ENCODE assay signal across 21 cellular contexts in the genomic region with DNA sequence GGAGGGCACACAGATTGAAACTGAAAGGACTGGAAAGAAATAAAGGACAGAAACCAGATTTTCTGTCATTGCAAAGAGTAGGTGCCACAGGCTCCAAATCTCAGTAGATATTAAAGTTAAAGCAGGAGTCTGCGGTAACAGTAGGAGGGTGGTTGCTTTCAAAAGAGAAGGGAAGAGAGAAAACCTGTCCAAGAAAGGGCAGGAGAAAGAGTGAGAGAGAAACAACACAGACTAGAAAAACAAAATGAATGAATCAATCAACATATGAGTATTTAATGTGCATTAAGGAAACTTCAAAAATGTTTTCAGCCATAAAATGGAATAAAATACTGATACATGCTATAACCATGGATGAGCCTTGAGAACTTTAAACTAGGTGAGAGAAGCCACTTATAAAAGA.
A peak's percentile ranks its signal among the peaks of the same experiment; 100 is the strongest.
DNase-seq lines count a peak whose midpoint lies in the region; ATAC-seq and TF ChIP-seq lines count a peak whose summit lies in the region.
"Had no signal": no experiment of that assay in that cellular context is flagged by ENCODE, and none has a peak within 500 bp of the region (broad histone marks: within the 10 kb centered on the region; RNA-seq: fewer than 3 reads in every experiment).

No MANE protein-coding gene starts in this region.

- TF ChIP-seq EP300 in tibial nerve (IDR thresholded peaks at IDR 0.05) = no peak

- TF ChIP-seq POLR2A in adrenal gland (IDR thresholded peaks at IDR 0.05) = no peak
- TF ChIP-seq POLR2A in esophagus squamous epithelium (IDR thresholded peaks at IDR 0.05) = no peak
- no peak for TF ChIP-seq POLR2A in tibial nerve (IDR thresholded peaks at IDR 0.05)

- ATAC-seq in foreskin keratinocyte = no peak
- ATAC-seq: activated T-cell treated with anti-CD3 and anti-CD28 coated beads, Interleukin-2, amount 50 U/mL, for 4 hours; stimulated activated memory B cell treated with anti-CD40 and anti-IgM and Interleukin-4, amounts not matched to agents 10 μg/mL and 1 μg/mL and 100 μg/mL, for 72 hours had no signal

- TF ChIP-seq CTCF in adrenal gland (IDR thresholded peaks at IDR 0.05) = no peak
- no peak for TF ChIP-seq CTCF in foreskin keratinocyte (conservative IDR thresholded peaks at IDR 0.05)
- TF ChIP-seq CTCF in smooth muscle cell (IDR thresholded peaks at IDR 0.05; ENCODE audit: borderline replicate concordance, insufficient read depth, poor library complexity, severe bottlenecking) = no peak
- TF ChIP-seq CTCF in esophagus squamous epithelium (IDR thresholded peaks at IDR 0.05) = no peak
- no peak for TF ChIP-seq CTCF in tibial nerve (IDR thresholded peaks at IDR 0.05)

- in situ Hi-C loops in GM23248 (cut with MboI) = loop anchor here (5.0 to 25.0 kb wide), 3 partner anchors 393 to 646 kb away; a partner anchor contains a TSS

- H4K20me1 ChIP-seq in GM23248 (ENCODE audit: insufficient read depth) (no peaks in the 10 kb centered on the region), smooth muscle cell (ENCODE audit: low read depth) (no peaks in the 10 kb centered on the region)

- H3K4me2 ChIP-seq in GM23248 (ENCODE audit: unreplicated experiment) = peak overlapping the region; percentile 87
- H3K4me2 ChIP-seq in smooth muscle cell = peak overlapping the region; percentile 98

- H3F3A ChIP-seq in GM23248 (ENCODE audit: insufficient read depth) = peaks cover 20% of the 10 kb centered on the region
- H3F3A ChIP-seq in smooth muscle cell (ENCODE audit: low read depth) = peaks cover 15% of the 10 kb centered on the region

- H2AFZ ChIP-seq in GM23248 (peak overlapping the region; percentile 75; the same call in 1 of the 2 replicates), smooth muscle cell (ENCODE audit: low read depth) (no peak overlapping the region)

- H3K9me3 ChIP-seq in GM23248 (ENCODE audit: low read depth) (no peaks in the 10 kb centered on the region), adrenal gland (replicated peaks in 1 of 3) (no peaks in the 10 kb centered on the region), smooth muscle cell (replicated peaks; ENCODE audit: low read depth) (no peaks in the 10 kb centered on the region), esophagus squamous epithelium (no peaks in the 10 kb centered on the region), tibial nerve (no peaks in the 10 kb centered on the region)
- H3K9me3 ChIP-seq: gastrocnemius medialis had no signal

- no peaks in the 10 kb centered on the region for H3K9me2 ChIP-seq in GM23248 (ENCODE audit: insufficient read depth)

- 100% methylated on average over 1 of the region's 1 CpG for WGBS in GM23248 (ENCODE audit: low coverage in 1 of 2, low lambda C conversion rate in 2 of 2, missing lambda C conversion rate in 2 of 2), 2 experiments
- 76 to 90% (median 83%) methylated on average over 1 of the region's 1 CpG for WGBS in adrenal gland, 4 donors
- WGBS in smooth muscle cell (ENCODE audit: low lambda C conversion rate) = 42% methylated on average over 1 of the region's 1 CpG
- 73 to 84% methylated on average over 1 of the region's 1 CpG for WGBS in esophagus squamous epithelium, 2 donors
- WGBS in tibial nerve, 2 donors = 81 to 91% methylated on average over 1 of the region's 1 CpG

- H3K4me1 ChIP-seq in GM23248 (ENCODE audit: insufficient read depth) (peaks cover 37% of the 10 kb centered on the region), adrenal gland (replicated peaks in 1 of 2) (peaks cover 9 to 22% of the 10 kb centered on the region in 2 donors), foreskin keratinocyte (peaks cover 3% of the 10 kb centered on the region), smooth muscle cell (ENCODE audit: low read depth) (peaks cover 27% of the 10 kb centered on the region), esophagus squamous epithelium (peaks cover 8 to 22% (median 10%) of the 10 kb centered on the region in 3 donors), tibial nerve (peaks cover 0 to 32% (median 4%) of the 10 kb centered on the region in 4 donors)

- H3K27ac ChIP-seq in GM23248 (peak overlapping the region; percentile 86), adrenal gland (peak overlapping the region in 4 of 5 donors; percentile 92 to 98 (median 96)), foreskin keratinocyte (peak overlapping the region; percentile 86), smooth muscle cell (ENCODE audit: low read depth) (peak overlapping the region; percentile 98), esophagus squamous epithelium (no peak overlapping the region), tibial nerve (no peak overlapping the region)

- H3K4me3 ChIP-seq in GM23248 (peak overlapping the region; percentile 75; the same call in 1 of the 2 replicates), adrenal gland (peak overlapping the region in 1 of 4 donors; percentile 63), smooth muscle cell (peak overlapping the region; percentile 69), esophagus squamous epithelium (no peak overlapping the region), tibial nerve (no peak overlapping the region)
- H3K4me3 ChIP-seq: lung had no signal

- no peaks in the 10 kb centered on the region for H3K36me3 ChIP-seq in GM23248 (ENCODE audit: low read depth)
- H3K36me3 ChIP-seq in adrenal gland (replicated peaks in 1 of 2) = no peaks in the 10 kb centered on the region
- no peaks in the 10 kb centered on the region for H3K36me3 ChIP-seq in smooth muscle cell (ENCODE audit: low read depth)
- no peaks in the 10 kb centered on the region for H3K36me3 ChIP-seq in esophagus squamous epithelium
- H3K36me3 ChIP-seq in tibial nerve = no peaks in the 10 kb centered on the region
- H3K36me3 ChIP-seq: gastrocnemius medialis had no signal

- intact Hi-C loops in adrenal gland (cut with DNase I) = loop anchor here in 1 of 2 donors (10.0 kb wide), 1 partner anchor 176 kb away; no protein-coding TSS in a partner anchor
- intact Hi-C loops in esophagus squamous epithelium (cut with DNase I) = loop anchor here (10.0 kb wide), 1 partner anchor 666 kb away; no protein-coding TSS in a partner anchor

- H3K9ac ChIP-seq in GM23248 = peak overlapping the region; percentile 85
- H3K9ac ChIP-seq in smooth muscle cell (ENCODE audit: low read depth) = peak overlapping the region; percentile 95

- H3K79me2 ChIP-seq in GM23248 (ENCODE audit: insufficient read depth) (no peaks in the 10 kb centered on the region), smooth muscle cell (ENCODE audit: low read depth) (peaks cover 17% of the 10 kb centered on the region)

- H3K27me3 ChIP-seq in GM23248 (replicated peaks; ENCODE audit: insufficient read depth) (no peaks in the 10 kb centered on the region), adrenal gland (no peaks in the 10 kb centered on the region), foreskin keratinocyte (peaks cover 24% of the 10 kb centered on the region), smooth muscle cell (ENCODE audit: low read depth) (no peaks in the 10 kb centered on the region), esophagus squamous epithelium (peaks cover 0 to 73% (median 0%) of the 10 kb centered on the region in 4 donors), tibial nerve (peaks cover 0 to 3% of the 10 kb centered on the region in 2 donors)

- no peak for DNase-seq in GM23248
- no peak for DNase-seq in adrenal gland
- DNase-seq in foreskin keratinocyte = no peak
- no peak for DNase-seq in smooth muscle cell (lab: John Stamatoyannopoulos, UW; ENCODE audit: unreplicated experiment)
- no peak for DNase-seq in COLO829 (ENCODE audit: low spot score)
- DNase-seq in foreskin melanocyte = no peak
- no peak for DNase-seq in esophagus squamous epithelium (lab: John Stamatoyannopoulos, UW)
- DNase-seq in tibial nerve (ENCODE audit: low spot score in 2 of 2) = no peak
- DNase-seq: activated CD4-positive, alpha-beta T cell treated with anti-CD3 and anti-CD28 coated beads for 4 hours; activated naive CD4-positive, alpha-beta T cell treated with anti-CD3 and anti-CD28 coated beads for 36 hours; activated T-cell treated with anti-CD3 and anti-CD28 coated beads, Interleukin-2, amount 50 U/mL, for 4 hours; DMS 273 treated with DMSO at 0.1 percent for 48 hours; NCI-H1092; NCI-H2029; NCI-H345; NCI-H774; occipital lobe; stimulated activated CD4-positive, alpha-beta T cell treated with anti-CD3 and anti-CD28 coated beads, Interleukin-4, amount 100 ng/mL, for 1 hour had no signal

Comparison
In these comparisons a context has a peak if more than half of its experiments do, and no peak if none do; other contexts are left out.
1. H3K27ac ChIP-seq: peak in GM23248 (single experiment), adrenal gland (4 of 5), foreskin keratinocyte (single experiment) and smooth muscle cell (single experiment); none in esophagus squamous epithelium (0 of 4) and tibial nerve (0 of 4).
2. H3K4me3 ChIP-seq: peak in GM23248 (single experiment) and smooth muscle cell (single experiment); none in esophagus squamous epithelium (0 of 4) and tibial nerve (0 of 4).